8 cellular contexts compared by ENCODE assay signal in genomic region chr3:41961061-41961749, GRCh38. TPM values are rescaled to one million over a fixed set of nuclear protein-coding genes. Genes with fewer than 3 reads are reported as not detected.
A peak's percentile ranks its signal among the peaks of the same experiment; 100 is the strongest.
DNase-seq lines count a peak whose midpoint lies in the region; ATAC-seq, FAIRE-seq and TF ChIP-seq lines count a peak whose summit lies in the region.

No MANE protein-coding gene starts in this region.

- no peaks in the 10 kb centered on the region for H3K36me3 ChIP-seq in CD4-positive, CD25-positive, alpha-beta regulatory T cell (ENCODE audit: control insufficient read depth, insufficient read depth, low read length)
- no peaks in the 10 kb centered on the region for H3K36me3 ChIP-seq in cardiac muscle cell
- no peaks in the 10 kb centered on the region for H3K36me3 ChIP-seq in pancreas
- H3K36me3 ChIP-seq in thymus (ENCODE audit: control insufficient read depth, insufficient read depth): no peaks in the 10 kb centered on the region

- ATAC-seq in CD4-positive, CD25-positive, alpha-beta regulatory T cell (ENCODE audit: low read depth in 2 of 2): peak; percentile 30 to 37
- ATAC-seq in GM19463 (IDR thresholded peaks at IDR 0.05; ENCODE audit: unreplicated experiment) (peak; percentile 6), pancreas (peak; percentile 23 to 45 (median 36))

- intact Hi-C loops in pancreas (cut with DNase I): no loop called here

- H3K27ac ChIP-seq in CD4-positive, CD25-positive, alpha-beta regulatory T cell (ENCODE audit: insufficient read depth, low read length, poor library complexity, severe bottlenecking): peak overlapping the region; percentile 90
- H3K27ac ChIP-seq in cardiac muscle cell (peak overlapping the region; percentile 13), pancreas (peak overlapping the region; percentile 63 to 69 (median 68)), thymus (ENCODE audit: low read depth) (peak overlapping the region; percentile 31)

- no peaks in the 10 kb centered on the region for H3K27me3 Mint-ChIP-seq in CD4-positive, CD25-positive, alpha-beta regulatory T cell
- no peaks in the 10 kb centered on the region for H3K27me3 Mint-ChIP-seq in activated naive CD4-positive, alpha-beta T cell treated with anti-CD3 and anti-CD28 coated beads, Interleukin-2, amount 50 U/mL, for 24 hours

- H3K4me3 ChIP-seq in CD4-positive, CD25-positive, alpha-beta regulatory T cell (ENCODE audit: low read depth, low read length): peak overlapping the region; percentile 93
- peak overlapping the region; percentile 74 for H3K4me3 ChIP-seq in cardiac muscle cell
- peak overlapping the region; percentile 74 to 84 (median 79) for H3K4me3 ChIP-seq in pancreas
- H3K4me3 ChIP-seq in thymus (ENCODE audit: low read length): peak overlapping the region; percentile 61

- no peaks in the 10 kb centered on the region for H3K36me3 Mint-ChIP-seq in CD4-positive, CD25-positive, alpha-beta regulatory T cell
- H3K36me3 Mint-ChIP-seq in activated naive CD4-positive, alpha-beta T cell treated with anti-CD3 and anti-CD28 coated beads, Interleukin-2, amount 50 U/mL, for 24 hours: no peaks in the 10 kb centered on the region

- WGBS in pancreas, 2 donors: 0% methylated on average over 43 of the region's 43 CpGs
- under 1% methylated on average over 43 of the region's 43 CpGs for WGBS in thymus

- H3K27me3 ChIP-seq in CD4-positive, CD25-positive, alpha-beta regulatory T cell (ENCODE audit: control insufficient read depth, insufficient read depth, low read length): no peaks in the 10 kb centered on the region
- H3K27me3 ChIP-seq in cardiac muscle cell (no peaks in the 10 kb centered on the region), pancreas (no peaks in the 10 kb centered on the region), thymus (ENCODE audit: control insufficient read depth, insufficient read depth) (no peaks in the 10 kb centered on the region)

- peak; percentile 49 to 73 (median 66) for DNase-seq in CD4-positive, CD25-positive, alpha-beta regulatory T cell
- DNase-seq in HPDE6-E6E7 (ENCODE audit: extremely low spot score) (peak; percentile 2), cardiac muscle cell (ENCODE audit: low read depth in 1 of 2, low spot score in 1 of 2) (peak; percentile 74 to 78), pancreas (peak in 5 of 6 donors; percentile 26 to 70 (median 41))

- H3K9me3 ChIP-seq in CD4-positive, CD25-positive, alpha-beta regulatory T cell (ENCODE audit: control insufficient read depth in 2 of 2, low read length in 2 of 2): no peaks in the 10 kb centered on the region
- H3K9me3 ChIP-seq in cardiac muscle cell (ENCODE audit: low read depth) (no peaks in the 10 kb centered on the region), pancreas (no peaks in the 10 kb centered on the region), thymus (ENCODE audit: control insufficient read depth) (no peaks in the 10 kb centered on the region)

- H3K9me3 Mint-ChIP-seq in CD4-positive, CD25-positive, alpha-beta regulatory T cell: no peaks in the 10 kb centered on the region
- no peaks in the 10 kb centered on the region for H3K9me3 Mint-ChIP-seq in activated naive CD4-positive, alpha-beta T cell treated with anti-CD3 and anti-CD28 coated beads, Interleukin-2, amount 50 U/mL, for 24 hours

- H3K27ac Mint-ChIP-seq in CD4-positive, CD25-positive, alpha-beta regulatory T cell: peak overlapping the region; percentile 96 to 98 (median 98)
- H3K27ac Mint-ChIP-seq in activated naive CD4-positive, alpha-beta T cell treated with anti-CD3 and anti-CD28 coated beads, Interleukin-2, amount 50 U/mL, for 24 hours: peak overlapping the region; percentile 99

- peak; percentile 12; the same call in 1 of the 2 replicates for TF ChIP-seq POLR2A in Raji (IDR thresholded peaks at IDR 0.05; ENCODE audit: insufficient read depth, low read depth, low read length)

- peaks cover 20% of the 10 kb centered on the region for H3K4me1 ChIP-seq in CD4-positive, CD25-positive, alpha-beta regulatory T cell (ENCODE audit: control insufficient read depth, insufficient read depth, low read length, poor library complexity, severe bottlenecking)
- H3K4me1 ChIP-seq in cardiac muscle cell (ENCODE audit: low read depth): peaks cover 3% of the 10 kb centered on the region
- H3K4me1 ChIP-seq in pancreas: peaks cover 0 to 6% (median 3%) of the 10 kb centered on the region in 3 donors
- peaks cover 9% of the 10 kb centered on the region for H3K4me1 ChIP-seq in thymus (ENCODE audit: control insufficient read depth, insufficient read depth, low read length)

- H3K4me1 Mint-ChIP-seq in CD4-positive, CD25-positive, alpha-beta regulatory T cell: peaks cover 11 to 24% (median 15%) of the 10 kb centered on the region in 4 donors
- H3K4me1 Mint-ChIP-seq in activated naive CD4-positive, alpha-beta T cell treated with anti-CD3 and anti-CD28 coated beads, Interleukin-2, amount 50 U/mL, for 24 hours: peaks cover 14% of the 10 kb centered on the region

- FAIRE-seq in pancreas (lab: Jason Lieb, UNC): no peak

- H3K4me3 Mint-ChIP-seq in CD4-positive, CD25-positive, alpha-beta regulatory T cell: peak overlapping the region; percentile 96 to 99 (median 98)
- H3K4me3 Mint-ChIP-seq in activated naive CD4-positive, alpha-beta T cell treated with anti-CD3 and anti-CD28 coated beads, Interleukin-2, amount 50 U/mL, for 24 hours: peak overlapping the region; percentile 100

- no peak for TF ChIP-seq CTCF in cardiac muscle cell (IDR thresholded peaks at IDR 0.05; ENCODE audit: low read depth, low read length)
- no peak for TF ChIP-seq CTCF in pancreas (IDR thresholded peaks at IDR 0.05)

RNA-seq across cellular contexts. Expression of gene ULK4, which starts 0.7 kb away (rescaled TPM):
- 27.2 TPM for total RNA-seq in CD4-positive, CD25-positive, alpha-beta regulatory T cell
- 10 to 100 TPM in 2 of 4 donors, 1 to 10 TPM in 2; 9.3 to 14.3 (median 10.3) TPM for polyA plus RNA-seq in CD4-positive, CD25-positive, alpha-beta regulatory T cell
- total RNA-seq in cardiac muscle cell: 1.8 and 6.1 TPM in 2 replicates
- polyA plus RNA-seq in cardiac muscle cell: 2.7 and 3.7 TPM in 2 replicates
- total RNA-seq in pancreas: 1 to 10 TPM; 3.1 to 8.6 (median 5.3) TPM
- 1 to 10 TPM; 2.3 to 2.9 TPM for polyA plus RNA-seq in pancreas
- polyA plus RNA-seq in thymus: 3.4 TPM

Comparison
In these comparisons a context has a peak if more than half of its experiments do, and no peak if none do; other contexts are left out.
1. Peak in every context shown above with its lines: DNase-seq, ATAC-seq, H3K4me3 ChIP-seq and H3K27ac ChIP-seq.
2. DNase-seq: peak in every context shown above with its lines; median percentile 76 in cardiac muscle cell; 66 in CD4-positive, CD25-positive, alpha-beta regulatory T cell; 41 in pancreas; 2 in HPDE6-E6E7.
3. H3K27ac ChIP-seq: peak in every context shown above with its lines; median percentile 90 in CD4-positive, CD25-positive, alpha-beta regulatory T cell; 68 in pancreas; 31 in thymus; 13 in cardiac muscle cell.